In the genomic region with DNA sequence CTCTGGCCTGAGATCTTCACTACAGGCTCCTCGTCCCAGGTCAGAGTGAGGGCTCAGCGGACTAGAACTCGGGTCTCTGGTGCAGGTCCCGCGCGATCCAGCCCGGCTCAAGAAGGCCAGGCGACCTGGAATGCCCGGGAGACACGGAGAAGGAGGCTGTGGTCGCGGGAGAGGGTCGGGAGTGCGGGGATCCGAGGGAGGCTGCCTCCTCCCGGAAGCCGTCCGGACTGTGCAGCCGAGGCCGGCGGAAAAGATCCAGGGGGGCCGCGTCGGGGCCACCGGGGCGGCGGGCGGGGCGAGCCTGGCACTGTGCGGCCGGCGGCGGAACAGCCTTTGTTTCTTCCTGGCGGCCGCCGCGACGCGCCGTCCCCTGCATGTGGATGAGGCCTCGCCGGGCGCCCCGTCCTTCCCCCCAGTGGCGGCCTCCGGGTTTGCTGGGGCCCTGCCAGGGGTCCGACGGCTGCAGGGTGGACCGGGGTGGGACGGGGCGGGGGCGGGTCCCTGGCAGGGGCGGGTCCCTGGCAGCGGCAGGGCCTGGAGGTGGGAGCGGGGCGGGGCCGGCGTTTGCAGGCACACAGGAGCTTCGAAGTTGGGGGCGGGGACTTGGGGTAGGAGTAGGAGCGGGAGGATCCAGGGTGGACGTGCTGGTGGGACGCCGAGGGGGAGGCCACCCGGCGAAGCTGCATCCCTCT, we compare ENCODE assay signal across 10 cellular contexts. TPM values are rescaled to one million over a fixed set of nuclear protein-coding genes. Genes with fewer than 3 reads are reported as not detected.
DNase-seq lines count a peak whose midpoint lies in the region; ATAC-seq, FAIRE-seq and TF ChIP-seq lines count a peak whose summit lies in the region.
"Had no signal": no experiment of that assay in that cellular context is flagged by ENCODE, and none has a peak within 500 bp of the region (broad histone marks: within the 10 kb centered on the region; RNA-seq: fewer than 3 reads in every experiment).

No MANE protein-coding gene starts in this region.

- intact Hi-C loops in activated CD4-positive, alpha-beta T cell treated with anti-CD3 and anti-CD28 coated beads, Interleukin-2, amount 10 ng/mL, durations not matched to agents 24 days and 14 days (cut with micrococcal nuclease): no loop called here
- intact Hi-C loops in activated B cell treated with CpG ODN at 0.5 μM for 24 hours (cut with micrococcal nuclease): no loop called here

- POLR2A ChIA-PET in activated B cell treated with CpG ODN at 0.5 μM for 24 hours (lab: Charles Lee): no interaction called here

- DNase-seq in activated CD4-positive, alpha-beta T cell treated with anti-CD3 and anti-CD28 coated beads, Interleukin-2, amount 50 U/mL, for 48 hours: peak; percentile 19 to 25
- DNase-seq in activated CD4-positive, alpha-beta T cell treated with anti-CD3 and anti-CD28 coated beads, Interleukin-2, amount 10 ng/mL, durations not matched to agents 24 days and 14 days: no peak
- no peak for DNase-seq in activated B cell treated with CpG ODN at 0.5 μM for 24 hours
- DNase-seq in iris pigment epithelial cell (ENCODE audit: low read depth): peak; percentile 64
- no peak for DNase-seq in RCC 7860 (ENCODE audit: low spot score)
- DNase-seq: activated CD8-positive, alpha-beta memory T cell treated with anti-CD3 and anti-CD28 coated beads, Interleukin-2, amount 10 ng/mL, durations not matched to agents 7 days and 5 days had no signal

- peaks cover 5 to 24% (median 18%) of the 10 kb centered on the region in 5 donors for H3K9me3 ChIP-seq in subcutaneous abdominal adipose tissue (ENCODE audit: control insufficient read depth in 5 of 5, low read length in 5 of 5)

- H3K4me3 Mint-ChIP-seq in activated CD4-positive, alpha-beta T cell treated with anti-CD3 and anti-CD28 coated beads, Interleukin-2, amount 10 ng/mL, durations not matched to agents 24 days and 14 days: no peak overlapping the region
- peak overlapping the region; percentile 68 for H3K4me3 Mint-ChIP-seq in activated B cell treated with CpG ODN at 0.5 μM for 24 hours
- H3K4me3 Mint-ChIP-seq: activated CD8-positive, alpha-beta memory T cell treated with anti-CD3 and anti-CD28 coated beads, Interleukin-2, amount 10 ng/mL, durations not matched to agents 7 days and 5 days had no signal

- H3K4me3 ChIP-seq in subcutaneous abdominal adipose tissue (ENCODE audit: low read depth in 1 of 5, low read length in 5 of 5): peak overlapping the region in 4 of 5 donors; percentile 22 to 50 (median 33)
- H3K4me3 ChIP-seq: K562 had no signal

- CTCF ChIA-PET in activated B cell treated with CpG ODN at 0.5 μM for 24 hours (lab: Charles Lee): no interaction called here

- no peak for ATAC-seq in activated B cell treated with CpG ODN at 0.5 μM for 24 hours (ENCODE audit: low read depth)
- no peak for ATAC-seq in HG03175 (IDR thresholded peaks at IDR 0.05; ENCODE audit: unreplicated experiment)
- no peak for ATAC-seq in GM19324 (IDR thresholded peaks at IDR 0.05; ENCODE audit: low FRiP score, unreplicated experiment)
- ATAC-seq: activated CD8-positive, alpha-beta memory T cell treated with anti-CD3 and anti-CD28 coated beads, Interleukin-2, amount 10 ng/mL, durations not matched to agents 7 days and 5 days; K562 had no signal

- H3K27me3 Mint-ChIP-seq in activated CD4-positive, alpha-beta T cell treated with anti-CD3 and anti-CD28 coated beads, Interleukin-2, amount 10 ng/mL, durations not matched to agents 24 days and 14 days: peaks cover 49% of the 10 kb centered on the region
- H3K27me3 Mint-ChIP-seq in activated B cell treated with CpG ODN at 0.5 μM for 24 hours: peaks cover 56% of the 10 kb centered on the region

- H3K27ac ChIP-seq in subcutaneous abdominal adipose tissue (ENCODE audit: low read depth, low read length): peak overlapping the region; percentile 30

- TF ChIP-seq CTCF in activated B cell treated with CpG ODN at 0.5 μM for 24 hours (IDR thresholded peaks at IDR 0.05): no peak

- peaks cover 13% of the 10 kb centered on the region for H3K9me3 Mint-ChIP-seq in activated CD4-positive, alpha-beta T cell treated with anti-CD3 and anti-CD28 coated beads, Interleukin-2, amount 10 ng/mL, durations not matched to agents 24 days and 14 days
- H3K9me3 Mint-ChIP-seq in activated B cell treated with CpG ODN at 0.5 μM for 24 hours: peaks cover 14% of the 10 kb centered on the region

- H3K27me3 ChIP-seq in subcutaneous abdominal adipose tissue (ENCODE audit: control insufficient read depth in 5 of 5, insufficient read depth in 4 of 5, low read length in 5 of 5): peaks cover 0 to 27% (median 23%) of the 10 kb centered on the region in 5 donors

- H3K9ac ChIP-seq in subcutaneous abdominal adipose tissue (ENCODE audit: low read length in 5 of 5): peak overlapping the region in 1 of 5 donors; percentile 70

- H3K27ac Mint-ChIP-seq in activated CD4-positive, alpha-beta T cell treated with anti-CD3 and anti-CD28 coated beads, Interleukin-2, amount 10 ng/mL, durations not matched to agents 24 days and 14 days: no peak overlapping the region
- no peak overlapping the region for H3K27ac Mint-ChIP-seq in activated B cell treated with CpG ODN at 0.5 μM for 24 hours
- H3K27ac Mint-ChIP-seq: activated CD8-positive, alpha-beta memory T cell treated with anti-CD3 and anti-CD28 coated beads, Interleukin-2, amount 10 ng/mL, durations not matched to agents 7 days and 5 days had no signal

- peaks cover 2% of the 10 kb centered on the region for H3K4me1 Mint-ChIP-seq in activated CD4-positive, alpha-beta T cell treated with anti-CD3 and anti-CD28 coated beads, Interleukin-2, amount 10 ng/mL, durations not matched to agents 24 days and 14 days
- H3K4me1 Mint-ChIP-seq in activated B cell treated with CpG ODN at 0.5 μM for 24 hours: peaks cover 11% of the 10 kb centered on the region

- no peak for FAIRE-seq in RCC 7860 (lab: Jason Lieb, UNC)
- FAIRE-seq: K562 had no signal

- peaks cover 0 to 64% (median 46%) of the 10 kb centered on the region in 5 donors for H3K4me1 ChIP-seq in subcutaneous abdominal adipose tissue (ENCODE audit: control insufficient read depth in 5 of 5, insufficient read depth in 5 of 5, low read length in 5 of 5)

- peaks cover 15% of the 10 kb centered on the region for H3K36me3 Mint-ChIP-seq in activated CD4-positive, alpha-beta T cell treated with anti-CD3 and anti-CD28 coated beads, Interleukin-2, amount 10 ng/mL, durations not matched to agents 24 days and 14 days (ENCODE audit: low read depth)
- peaks cover 10% of the 10 kb centered on the region for H3K36me3 Mint-ChIP-seq in activated B cell treated with CpG ODN at 0.5 μM for 24 hours (ENCODE audit: low read depth)

- no peaks in the 10 kb centered on the region for H3K36me3 ChIP-seq in subcutaneous abdominal adipose tissue (ENCODE audit: control insufficient read depth in 5 of 5, insufficient read depth in 5 of 5, low read length in 5 of 5)

RNA-seq across cellular contexts. Expression of a gene that starts 1.0 kb away (rescaled TPM):
- not detected in 2 replicates for total RNA-seq in activated CD4-positive, alpha-beta T cell treated with anti-CD3 and anti-CD28 coated beads, Interleukin-2, amount 10 ng/mL, durations not matched to agents 24 days and 14 days
- not detected in 2 replicates for total RNA-seq in activated B cell treated with CpG ODN at 0.5 μM for 24 hours
- total RNA-seq: activated CD8-positive, alpha-beta memory T cell treated with anti-CD3 and anti-CD28 coated beads, Interleukin-2, amount 10 ng/mL, durations not matched to agents 7 days and 5 days; K562 had no signal

RNA-seq across cellular contexts. Expression of a gene that starts 32.6 kb away (rescaled TPM):
- total RNA-seq in activated CD4-positive, alpha-beta T cell treated with anti-CD3 and anti-CD28 coated beads, Interleukin-2, amount 10 ng/mL, durations not matched to agents 24 days and 14 days: 0.23 and 0.43 TPM in 2 replicates
- not detected in 2 replicates for total RNA-seq in activated B cell treated with CpG ODN at 0.5 μM for 24 hours

Comparison
In these comparisons a context has a peak if more than half of its experiments do, and no peak if none do; other contexts are left out.
1. DNase-seq: peak in activated CD4-positive, alpha-beta T cell treated with anti-CD3 and anti-CD28 coated beads, Interleukin-2, amount 50 U/mL, for 48 hours (2 of 2) and iris pigment epithelial cell (single experiment); none in activated CD4-positive, alpha-beta T cell treated with anti-CD3 and anti-CD28 coated beads, Interleukin-2, amount 10 ng/mL, durations not matched to agents 24 days and 14 days (single experiment), activated B cell treated with CpG ODN at 0.5 μM for 24 hours (single experiment) and RCC 7860 (single experiment).